1 cellular context compared by ENCODE assay signal in genomic region chr2:67463810-67464209, GRCh38.
A peak's percentile ranks its signal among the peaks of the same experiment; 100 is the strongest.
TF ChIP-seq lines count a peak whose summit lies in the region.

No MANE protein-coding gene starts in this region.

TF ChIP-seq in HEK293, 187 proteins besides CTCF, POLR2A, EP300 and RAD21 (continued from another document and continues in another):
- 0 out of 2 replicates have a peak, but pooled peaks have one; percentile 34 for TF ChIP-seq KLF1 (tag by site-specific recombination; IDR thresholded peaks at IDR 0.05)
- no peak for TF ChIP-seq ZNF16 (tag by site-specific recombination; IDR thresholded peaks at IDR 0.05; ENCODE audit: low read depth)
- TF ChIP-seq FEZF1 (tag by site-specific recombination; IDR thresholded peaks at IDR 0.05), result peak; percentile 40; the same call in 1 of the 2 replicates
- TF ChIP-seq, protein P1, sequence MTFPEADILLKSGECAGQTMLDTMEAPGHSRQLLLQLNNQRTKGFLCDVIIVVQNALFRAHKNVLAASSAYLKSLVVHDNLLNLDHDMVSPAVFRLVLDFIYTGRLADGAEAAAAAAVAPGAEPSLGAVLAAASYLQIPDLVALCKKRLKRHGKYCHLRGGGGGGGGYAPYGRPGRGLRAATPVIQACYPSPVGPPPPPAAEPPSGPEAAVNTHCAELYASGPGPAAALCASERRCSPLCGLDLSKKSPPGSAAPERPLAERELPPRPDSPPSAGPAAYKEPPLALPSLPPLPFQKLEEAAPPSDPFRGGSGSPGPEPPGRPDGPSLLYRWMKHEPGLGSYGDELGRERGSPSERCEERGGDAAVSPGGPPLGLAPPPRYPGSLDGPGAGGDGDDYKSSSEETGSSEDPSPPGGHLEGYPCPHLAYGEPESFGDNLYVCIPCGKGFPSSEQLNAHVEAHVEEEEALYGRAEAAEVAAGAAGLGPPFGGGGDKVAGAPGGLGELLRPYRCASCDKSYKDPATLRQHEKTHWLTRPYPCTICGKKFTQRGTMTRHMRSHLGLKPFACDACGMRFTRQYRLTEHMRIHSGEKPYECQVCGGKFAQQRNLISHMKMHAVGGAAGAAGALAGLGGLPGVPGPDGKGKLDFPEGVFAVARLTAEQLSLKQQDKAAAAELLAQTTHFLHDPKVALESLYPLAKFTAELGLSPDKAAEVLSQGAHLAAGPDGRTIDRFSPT (tag by site-specific recombination; IDR thresholded peaks at IDR 0.05), result peak; percentile 64; the same call in 1 of the 2 replicates
- peak; percentile 95 for TF ChIP-seq KLF17 (tag by site-specific recombination; IDR thresholded peaks at IDR 0.05)
- peak; percentile 38; the same call in 1 of the 2 replicates for TF ChIP-seq SP3 (tag by site-specific recombination; IDR thresholded peaks at IDR 0.05)
- no peak for TF ChIP-seq ZNF426 (tag by site-specific recombination; IDR thresholded peaks at IDR 0.05)
- TF ChIP-seq BCL6B (tag by site-specific recombination; IDR thresholded peaks at IDR 0.05), result no peak
- TF ChIP-seq ZEB2 (tag by site-specific recombination; IDR thresholded peaks at IDR 0.05), result peak; percentile 64; the same call in 1 of the 2 replicates
- no peak for TF ChIP-seq GLIS1 (tag by site-specific recombination; IDR thresholded peaks at IDR 0.05)
- TF ChIP-seq ZNF214 (tag by site-specific recombination; IDR thresholded peaks at IDR 0.05; ENCODE audit: borderline replicate concordance), result no peak
- TF ChIP-seq, protein P2, sequence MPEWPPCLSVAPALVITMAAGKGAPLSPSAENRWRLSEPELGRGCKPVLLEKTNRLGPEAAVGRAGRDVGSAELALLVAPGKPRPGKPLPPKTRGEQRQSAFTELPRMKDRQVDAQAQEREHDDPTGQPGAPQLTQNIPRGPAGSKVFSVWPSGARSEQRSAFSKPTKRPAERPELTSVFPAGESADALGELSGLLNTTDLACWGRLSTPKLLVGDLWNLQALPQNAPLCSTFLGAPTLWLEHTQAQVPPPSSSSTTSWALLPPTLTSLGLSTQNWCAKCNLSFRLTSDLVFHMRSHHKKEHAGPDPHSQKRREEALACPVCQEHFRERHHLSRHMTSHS (tag by site-specific recombination; IDR thresholded peaks at IDR 0.05), result no peak
- TF ChIP-seq, protein P3, sequence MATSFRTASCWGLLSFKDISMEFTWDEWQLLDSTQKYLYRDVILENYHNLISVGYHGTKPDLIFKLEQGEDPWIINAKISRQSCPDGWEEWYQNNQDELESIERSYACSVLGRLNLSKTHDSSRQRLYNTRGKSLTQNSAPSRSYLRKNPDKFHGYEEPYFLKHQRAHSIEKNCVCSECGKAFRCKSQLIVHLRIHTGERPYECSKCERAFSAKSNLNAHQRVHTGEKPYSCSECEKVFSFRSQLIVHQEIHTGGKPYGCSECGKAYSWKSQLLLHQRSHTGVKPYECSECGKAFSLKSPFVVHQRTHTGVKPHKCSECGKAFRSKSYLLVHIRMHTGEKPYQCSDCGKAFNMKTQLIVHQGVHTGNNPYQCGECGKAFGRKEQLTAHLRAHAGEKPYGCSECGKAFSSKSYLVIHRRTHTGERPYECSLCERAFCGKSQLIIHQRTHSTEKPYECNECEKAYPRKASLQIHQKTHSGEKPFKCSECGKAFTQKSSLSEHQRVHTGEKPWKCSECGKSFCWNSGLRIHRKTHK (tag by site-specific recombination; IDR thresholded peaks at IDR 0.05), result no peak
- no peak for TF ChIP-seq ZNF311 (tag by site-specific recombination; IDR thresholded peaks at IDR 0.05; ENCODE audit: borderline replicate concordance)
- TF ChIP-seq ZNF518A (tag by site-specific recombination; conservative IDR thresholded peaks at IDR 0.05; ENCODE audit: low read depth), result no peak
- TF ChIP-seq OSR2 (tag by site-specific recombination; IDR thresholded peaks at IDR 0.05), result peak; percentile 72
- TF ChIP-seq ZNF398 (tag by site-specific recombination; IDR thresholded peaks at IDR 0.05), result no peak
- no peak for TF ChIP-seq ZNF776 (tag by site-specific recombination; IDR thresholded peaks at IDR 0.05; ENCODE audit: borderline replicate concordance)
- no peak for TF ChIP-seq ZNF670 (tag by site-specific recombination; IDR thresholded peaks at IDR 0.05; ENCODE audit: low read depth)
- TF ChIP-seq, protein P4, sequence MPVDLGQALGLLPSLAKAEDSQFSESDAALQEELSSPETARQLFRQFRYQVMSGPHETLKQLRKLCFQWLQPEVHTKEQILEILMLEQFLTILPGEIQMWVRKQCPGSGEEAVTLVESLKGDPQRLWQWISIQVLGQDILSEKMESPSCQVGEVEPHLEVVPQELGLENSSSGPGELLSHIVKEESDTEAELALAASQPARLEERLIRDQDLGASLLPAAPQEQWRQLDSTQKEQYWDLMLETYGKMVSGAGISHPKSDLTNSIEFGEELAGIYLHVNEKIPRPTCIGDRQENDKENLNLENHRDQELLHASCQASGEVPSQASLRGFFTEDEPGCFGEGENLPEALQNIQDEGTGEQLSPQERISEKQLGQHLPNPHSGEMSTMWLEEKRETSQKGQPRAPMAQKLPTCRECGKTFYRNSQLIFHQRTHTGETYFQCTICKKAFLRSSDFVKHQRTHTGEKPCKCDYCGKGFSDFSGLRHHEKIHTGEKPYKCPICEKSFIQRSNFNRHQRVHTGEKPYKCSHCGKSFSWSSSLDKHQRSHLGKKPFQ (tag by site-specific recombination; IDR thresholded peaks at IDR 0.05), result no peak
- no peak for TF ChIP-seq ZNF580 (tag by site-specific recombination; IDR thresholded peaks at IDR 0.05)
- no peak for TF ChIP-seq GLI4 (tag by site-specific recombination; IDR thresholded peaks at IDR 0.05)
- 0 out of 2 replicates have a peak, but pooled peaks have one; percentile 8 for TF ChIP-seq ZBTB1 (tag by site-specific recombination; IDR thresholded peaks at IDR 0.05)
- no peak for TF ChIP-seq ZNF610 (tag by site-specific recombination; IDR thresholded peaks at IDR 0.05; ENCODE audit: borderline replicate concordance)
- TF ChIP-seq ZNF692 (tag by site-specific recombination; IDR thresholded peaks at IDR 0.05), result no peak
- no peak for TF ChIP-seq ZNF155 (tag by site-specific recombination; IDR thresholded peaks at IDR 0.05)
- TF ChIP-seq HOXA7 (CRISPR knock-in tag; IDR thresholded peaks at IDR 0.05; ENCODE audit: borderline replicate concordance), result no peak
- TF ChIP-seq ZNF362 (tag by site-specific recombination; IDR thresholded peaks at IDR 0.05), result 0 out of 2 replicates have a peak, but pooled peaks have one; percentile 34
- TF ChIP-seq, protein P5, sequence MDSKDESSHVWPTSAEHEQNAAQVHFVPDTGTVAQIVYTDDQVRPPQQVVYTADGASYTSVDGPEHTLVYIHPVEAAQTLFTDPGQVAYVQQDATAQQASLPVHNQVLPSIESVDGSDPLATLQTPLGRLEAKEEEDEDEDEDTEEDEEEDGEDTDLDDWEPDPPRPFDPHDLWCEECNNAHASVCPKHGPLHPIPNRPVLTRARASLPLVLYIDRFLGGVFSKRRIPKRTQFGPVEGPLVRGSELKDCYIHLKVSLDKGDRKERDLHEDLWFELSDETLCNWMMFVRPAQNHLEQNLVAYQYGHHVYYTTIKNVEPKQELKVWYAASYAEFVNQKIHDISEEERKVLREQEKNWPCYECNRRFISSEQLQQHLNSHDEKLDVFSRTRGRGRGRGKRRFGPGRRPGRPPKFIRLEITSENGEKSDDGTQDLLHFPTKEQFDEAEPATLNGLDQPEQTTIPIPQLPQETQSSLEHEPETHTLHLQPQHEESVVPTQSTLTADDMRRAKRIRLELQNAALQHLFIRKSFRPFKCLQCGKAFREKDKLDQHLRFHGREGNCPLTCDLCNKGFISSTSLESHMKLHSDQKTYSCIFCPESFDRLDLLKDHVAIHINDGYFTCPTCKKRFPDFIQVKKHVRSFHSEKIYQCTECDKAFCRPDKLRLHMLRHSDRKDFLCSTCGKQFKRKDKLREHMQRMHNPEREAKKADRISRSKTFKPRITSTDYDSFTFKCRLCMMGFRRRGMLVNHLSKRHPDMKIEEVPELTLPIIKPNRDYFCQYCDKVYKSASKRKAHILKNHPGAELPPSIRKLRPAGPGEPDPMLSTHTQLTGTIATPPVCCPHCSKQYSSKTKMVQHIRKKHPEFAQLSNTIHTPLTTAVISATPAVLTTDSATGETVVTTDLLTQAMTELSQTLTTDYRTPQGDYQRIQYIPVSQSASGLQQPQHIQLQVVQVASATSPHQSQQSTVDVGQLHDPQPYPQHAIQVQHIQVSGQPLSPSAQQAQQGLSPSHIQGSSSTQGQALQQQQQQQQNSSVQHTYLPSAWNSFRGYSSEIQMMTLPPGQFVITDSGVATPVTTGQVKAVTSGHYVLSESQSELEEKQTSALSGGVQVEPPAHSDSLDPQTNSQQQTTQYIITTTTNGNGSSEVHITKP (tag by site-specific recombination; IDR thresholded peaks at IDR 0.05), result peak; percentile 50
- TF ChIP-seq ZNF175 (tag by site-specific recombination; IDR thresholded peaks at IDR 0.05), result no peak
- TF ChIP-seq ZNF121 (tag by site-specific recombination; IDR thresholded peaks at IDR 0.05), result no peak
